Comparison of ENCODE assay signal across 17 cellular contexts in the genomic region with DNA sequence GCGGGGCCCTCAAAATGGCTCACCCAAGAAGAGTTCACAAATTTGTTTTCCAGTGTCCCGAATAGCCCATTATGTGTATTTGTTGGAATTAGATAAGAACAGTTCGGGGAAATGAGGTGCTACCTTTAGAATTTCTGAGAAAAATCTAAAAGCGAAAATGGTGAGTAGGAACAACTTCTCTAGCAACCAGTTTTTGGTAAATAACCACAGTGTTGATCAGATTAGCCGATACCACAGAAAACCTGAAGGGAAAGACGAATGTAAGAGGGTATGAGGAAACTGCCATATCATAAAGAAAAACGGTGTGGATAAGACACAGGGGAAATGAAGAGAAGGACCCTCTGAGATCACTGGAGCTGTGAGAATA. TPM values are rescaled to one million over a fixed set of nuclear protein-coding genes. Genes with fewer than 3 reads are reported as not detected.
DNase-seq lines count a peak whose midpoint lies in the region; ATAC-seq and TF ChIP-seq lines count a peak whose summit lies in the region.
"Had no signal": no experiment of that assay in that cellular context is flagged by ENCODE, and none has a peak within 500 bp of the region (broad histone marks: within the 10 kb centered on the region; RNA-seq: fewer than 3 reads in every experiment).

No MANE protein-coding gene starts in this region.

- 86% methylated on average over 7 of the region's 7 CpGs for WGBS in esophagus muscularis mucosa

- no peak for TF ChIP-seq CTCF in VCaP (conservative IDR thresholded peaks at IDR 0.05)
- no peak for TF ChIP-seq CTCF in esophagus muscularis mucosa (IDR thresholded peaks at IDR 0.05)

- H3K36me3 Mint-ChIP-seq in activated CD4-positive, alpha-beta T cell treated with anti-CD3 and anti-CD28 coated beads, Interleukin-2, amount 10 ng/mL, durations not matched to agents 7 days and 5 days (ENCODE audit: low read depth), result peaks cover 62% of the 10 kb centered on the region
- H3K36me3 Mint-ChIP-seq in stimulated activated naive B cell treated with anti-CD40 and anti-IgM and Interleukin-4, amounts not matched to agents 10 μg/mL and 1 μg/mL and 100 μg/mL, for 72 hours, result peaks cover 15 to 35% of the 10 kb centered on the region in 2 donors

- peak overlapping the region; percentile 84 for H3K27ac Mint-ChIP-seq in activated CD4-positive, alpha-beta T cell treated with anti-CD3 and anti-CD28 coated beads, Interleukin-2, amount 10 ng/mL, durations not matched to agents 7 days and 5 days
- peak overlapping the region; percentile 95 for H3K27ac Mint-ChIP-seq in stimulated activated naive B cell treated with anti-CD40 and anti-IgM and Interleukin-4, amounts not matched to agents 10 μg/mL and 1 μg/mL and 100 μg/mL, for 72 hours

- H3K4me3 Mint-ChIP-seq in activated CD4-positive, alpha-beta T cell treated with anti-CD3 and anti-CD28 coated beads, Interleukin-2, amount 10 ng/mL, durations not matched to agents 7 days and 5 days, result peak overlapping the region; percentile 46
- no peak overlapping the region for H3K4me3 Mint-ChIP-seq in stimulated activated naive B cell treated with anti-CD40 and anti-IgM and Interleukin-4, amounts not matched to agents 10 μg/mL and 1 μg/mL and 100 μg/mL, for 72 hours
- H3K4me3 Mint-ChIP-seq: H9 had no signal

- no peaks in the 10 kb centered on the region for H3K36me3 ChIP-seq in esophagus muscularis mucosa

- H3K4me1 ChIP-seq in esophagus muscularis mucosa, result peaks cover 68 to 100% (median 100%) of the 10 kb centered on the region in 4 donors

- no peaks in the 10 kb centered on the region for H3K9me3 ChIP-seq in esophagus muscularis mucosa

- peak; percentile 45 for DNase-seq in activated CD4-positive, alpha-beta T cell treated with anti-CD3 and anti-CD28 coated beads, Interleukin-2, amount 10 ng/mL, durations not matched to agents 7 days and 5 days
- DNase-seq in activated CD4-positive, alpha-beta T cell treated with anti-CD3 and anti-CD28 coated beads for 1 hour, result no peak
- DNase-seq in esophagus muscularis mucosa (ENCODE audit: extremely low spot score), result no peak
- DNase-seq in stimulated activated naive B cell treated with anti-CD40 and anti-IgM and Interleukin-4, amounts not matched to agents 10 μg/mL and 1 μg/mL and 100 μg/mL, for 72 hours, result no peak
- no peak for DNase-seq in mucosa of gallbladder (ENCODE audit: low spot score)
- DNase-seq in pons (ENCODE audit: low spot score), result no peak
- no peak for DNase-seq in C1 segment of cervical spinal cord (lab: John Stamatoyannopoulos, UW)
- DNase-seq: amniotic stem cell; DMS 273 treated with DMSO at 0.1 percent for 48 hours; effector CD8-positive, alpha-beta T cell; glutamatergic neuron; H9; NCI-H146; posterior cingulate gyrus; stimulated activated CD4-positive, alpha-beta T cell treated with anti-CD3 and anti-CD28 coated beads, Interleukin-4, amount 100 ng/mL, for 1 hour; substantia nigra had no signal

- peaks cover 100% of the 10 kb centered on the region for H3K4me1 Mint-ChIP-seq in activated CD4-positive, alpha-beta T cell treated with anti-CD3 and anti-CD28 coated beads, Interleukin-2, amount 10 ng/mL, durations not matched to agents 7 days and 5 days
- H3K4me1 Mint-ChIP-seq in stimulated activated naive B cell treated with anti-CD40 and anti-IgM and Interleukin-4, amounts not matched to agents 10 μg/mL and 1 μg/mL and 100 μg/mL, for 72 hours, result peaks cover 68 to 100% of the 10 kb centered on the region in 2 donors

- CTCF ChIA-PET in activated CD4-positive, alpha-beta T cell treated with anti-CD3 and anti-CD28 coated beads, Interleukin-2, amount 10 ng/mL, durations not matched to agents 7 days and 5 days (lab: Charles Lee), result interaction anchor here (0.6 to 1.3 kb wide), 3 partner anchors 11 to 185 kb away, joined by 3 to 4 read pairs (median 3); no protein-coding TSS in a partner anchor

- H3K27me3 Mint-ChIP-seq in activated CD4-positive, alpha-beta T cell treated with anti-CD3 and anti-CD28 coated beads, Interleukin-2, amount 10 ng/mL, durations not matched to agents 7 days and 5 days, result no peaks in the 10 kb centered on the region
- H3K27me3 Mint-ChIP-seq in stimulated activated naive B cell treated with anti-CD40 and anti-IgM and Interleukin-4, amounts not matched to agents 10 μg/mL and 1 μg/mL and 100 μg/mL, for 72 hours, result no peaks in the 10 kb centered on the region

- no peak for TF ChIP-seq EP300 in esophagus muscularis mucosa (IDR thresholded peaks at IDR 0.05)

- H3K27ac ChIP-seq in VCaP, result peak overlapping the region; percentile 77
- peak overlapping the region; percentile 84 to 88 (median 87) for H3K27ac ChIP-seq in esophagus muscularis mucosa (replicated peaks in 1 of 4)

- intact Hi-C loops in esophagus muscularis mucosa (cut with DNase I), result no loop called here

- H3K4me3 ChIP-seq in esophagus muscularis mucosa, result no peak overlapping the region

- no peak for TF ChIP-seq POLR2A in esophagus muscularis mucosa (IDR thresholded peaks at IDR 0.05; ENCODE audit: low read depth)

- peaks cover 1% of the 10 kb centered on the region for H3K9me3 Mint-ChIP-seq in activated CD4-positive, alpha-beta T cell treated with anti-CD3 and anti-CD28 coated beads, Interleukin-2, amount 10 ng/mL, durations not matched to agents 7 days and 5 days
- H3K9me3 Mint-ChIP-seq in stimulated activated naive B cell treated with anti-CD40 and anti-IgM and Interleukin-4, amounts not matched to agents 10 μg/mL and 1 μg/mL and 100 μg/mL, for 72 hours, result no peaks in the 10 kb centered on the region
- H3K9me3 Mint-ChIP-seq: H9 had no signal

- ATAC-seq in stimulated activated naive B cell treated with anti-CD40 and anti-IgM and Interleukin-4, amounts not matched to agents 10 μg/mL and 1 μg/mL and 100 μg/mL, for 72 hours (replicated peaks), result no peak

- H3K27me3 ChIP-seq in esophagus muscularis mucosa, result no peaks in the 10 kb centered on the region

- POLR2A ChIA-PET in activated CD4-positive, alpha-beta T cell treated with anti-CD3 and anti-CD28 coated beads, Interleukin-2, amount 10 ng/mL, durations not matched to agents 7 days and 5 days (lab: Charles Lee), result interaction anchor here (0.7 kb wide), 1 partner anchor 11 kb away, joined by 3 read pairs; no protein-coding TSS in a partner anchor

RNA-seq across cellular contexts. Expression of gene ADAM19, which starts 31.0 kb away (rescaled TPM):
- total RNA-seq in activated CD4-positive, alpha-beta T cell treated with anti-CD3 and anti-CD28 coated beads, Interleukin-2, amount 10 ng/mL, durations not matched to agents 7 days and 5 days, result 100 to 1,000 TPM; 118 to 127 TPM
- total RNA-seq in esophagus muscularis mucosa (10 to 100 TPM; 25.0 to 43.6 (median 28.1) TPM), mucosa of gallbladder (22.1 TPM)
